Comparison of ENCODE assay signal across 8 cellular contexts in genomic region chrX:54640103-54640428, GRCh38.
DNase-seq lines count a peak whose midpoint lies in the region; ATAC-seq and TF ChIP-seq lines count a peak whose summit lies in the region.

No MANE protein-coding gene starts in this region.

- peak overlapping the region; percentile 98 for H3K27ac Mint-ChIP-seq in activated CD4-positive, alpha-beta T cell treated with anti-CD3 and anti-CD28 coated beads, Interleukin-2, amount 10 ng/mL, durations not matched to agents 7 days and 5 days

- ATAC-seq in left lung = no peak

- CTCF ChIA-PET in activated CD4-positive, alpha-beta T cell treated with anti-CD3 and anti-CD28 coated beads, Interleukin-2, amount 10 ng/mL, durations not matched to agents 7 days and 5 days (lab: Charles Lee) = interaction anchor here (0.6 to 1.1 kb wide), 4 partner anchors 10 to 521 kb away, joined by 3 to 4 read pairs (median 3); partner anchors contain the start of gene APEX2

- H3K36me3 Mint-ChIP-seq in activated CD4-positive, alpha-beta T cell treated with anti-CD3 and anti-CD28 coated beads, Interleukin-2, amount 10 ng/mL, durations not matched to agents 7 days and 5 days (ENCODE audit: low read depth) = peaks cover 9% of the 10 kb centered on the region

- peak overlapping the region; percentile 53 for H3K4me3 ChIP-seq in adipocyte (ENCODE audit: low read length)
- peak overlapping the region in 1 of 2 donors; percentile 38 for H3K4me3 ChIP-seq in left lung
- peak overlapping the region; percentile 44 to 62 for H3K4me3 ChIP-seq in testis

- 3 to 7% methylated on average over 4 of the region's 4 CpGs for WGBS in testis, 2 donors

- intact Hi-C loops in left lung (cut with DNase I) = no loop called here
- intact Hi-C loops in testis (cut with DNase I; ENCODE audit: low total_unique reads) = no loop called here

- no peak for TF ChIP-seq POLR2A in testis (IDR thresholded peaks at IDR 0.05)

- H3K4me1 ChIP-seq in adipocyte (ENCODE audit: control insufficient read depth, insufficient read depth, low read length) (peaks cover 10% of the 10 kb centered on the region), left lung (no peaks in the 10 kb centered on the region), testis (peaks cover 2% of the 10 kb centered on the region)

- POLR2A ChIA-PET in activated CD4-positive, alpha-beta T cell treated with anti-CD3 and anti-CD28 coated beads, Interleukin-2, amount 10 ng/mL, durations not matched to agents 7 days and 5 days (lab: Charles Lee) = interaction anchor here (1.3 kb wide), 1 partner anchor 360 kb away, joined by 8 read pairs; the partner anchor contains the start of gene APEX2

- no peaks in the 10 kb centered on the region for H3K27me3 Mint-ChIP-seq in activated CD4-positive, alpha-beta T cell treated with anti-CD3 and anti-CD28 coated beads, Interleukin-2, amount 10 ng/mL, durations not matched to agents 7 days and 5 days

- no peak for TF ChIP-seq CTCF in left lung (IDR thresholded peaks at IDR 0.05)
- TF ChIP-seq CTCF in testis (IDR thresholded peaks at IDR 0.05) = no peak

- H3K4me3 Mint-ChIP-seq in activated CD4-positive, alpha-beta T cell treated with anti-CD3 and anti-CD28 coated beads, Interleukin-2, amount 10 ng/mL, durations not matched to agents 7 days and 5 days = peak overlapping the region; percentile 85

- peaks cover 12% of the 10 kb centered on the region for H3K4me1 Mint-ChIP-seq in activated CD4-positive, alpha-beta T cell treated with anti-CD3 and anti-CD28 coated beads, Interleukin-2, amount 10 ng/mL, durations not matched to agents 7 days and 5 days

- H3K36me3 ChIP-seq in adipocyte (ENCODE audit: control insufficient read depth, insufficient read depth, low read length, severe bottlenecking) (no peaks in the 10 kb centered on the region), left lung (no peaks in the 10 kb centered on the region), testis (ENCODE audit: low read depth, missing control alignments) (no peaks in the 10 kb centered on the region)

- H3K9me3 ChIP-seq in adipocyte (ENCODE audit: control insufficient read depth, low read length) = no peaks in the 10 kb centered on the region
- H3K9me3 ChIP-seq in left lung = no peaks in the 10 kb centered on the region
- H3K9me3 ChIP-seq in testis = no peaks in the 10 kb centered on the region

- DNase-seq in activated CD4-positive, alpha-beta T cell treated with anti-CD3 and anti-CD28 coated beads, Interleukin-2, amount 10 ng/mL, durations not matched to agents 7 days and 5 days = no peak
- DNase-seq in activated CD4-positive, alpha-beta T cell treated with anti-CD3 and anti-CD28 coated beads, Interleukin-2, amount 50 U/mL, for 48 hours = no peak
- DNase-seq in adipocyte (ENCODE audit: low read depth) (no peak), left lung (no peak), testis (no peak), inferior parietal cortex (ENCODE audit: extremely low spot score) (no peak), NCI-H446 treated with DMSO at 0.1 percent for 48 hours (lab: John Stamatoyannopoulos, UW) (no peak), ACHN (no peak)

- peak overlapping the region; percentile 89 to 90 for H3K27ac ChIP-seq in left lung
- H3K27ac ChIP-seq in testis = peak overlapping the region; percentile 83 to 90

- in situ Hi-C loops in ACHN (cut with HindIII; ENCODE audit: low pct_ligation_motif_present, low pct_unique_long_range_greater_than_20kb, low sequenced_read_pairs) = no loop called here

- peak overlapping the region; percentile 77 for H3K9ac ChIP-seq in adipocyte (ENCODE audit: low read length)

- H3K27me3 ChIP-seq in adipocyte (replicated peaks; ENCODE audit: control insufficient read depth, insufficient read depth, low read length) = no peaks in the 10 kb centered on the region
- no peaks in the 10 kb centered on the region for H3K27me3 ChIP-seq in left lung
- no peaks in the 10 kb centered on the region for H3K27me3 ChIP-seq in testis

- H3K9me3 Mint-ChIP-seq in activated CD4-positive, alpha-beta T cell treated with anti-CD3 and anti-CD28 coated beads, Interleukin-2, amount 10 ng/mL, durations not matched to agents 7 days and 5 days = peaks cover 6% of the 10 kb centered on the region
